14 cellular contexts compared by ENCODE assay signal in genomic region chr2:233048569-233049193, GRCh38. TPM values are rescaled to one million over a fixed set of nuclear protein-coding genes. Genes with fewer than 3 reads are reported as not detected.
"Had no signal": no experiment of that assay in that cellular context is flagged by ENCODE, and none has a peak within 500 bp of the region (broad histone marks: within the 10 kb centered on the region; RNA-seq: fewer than 3 reads in every experiment).

No MANE protein-coding gene starts in this region.

- H3K27me3 ChIP-seq: ascending aorta, right lobe of liver, testis had no signal

- H3K4me1 ChIP-seq: psoas muscle, testis had no signal

- H3K9me3 Mint-ChIP-seq: activated T-cell treated with anti-CD3 and anti-CD28 coated beads, Interleukin-2, amount 50 U/mL, for 72 hours; naive thymus-derived CD4-positive, alpha-beta T cell; stimulated activated naive CD8-positive, alpha-beta T cell treated with anti-CD3 and anti-CD28 coated beads, Interleukin-15, Interleukin-2, amounts not matched to agents 100 ng/mL and 50 ng/mL, for 24 hours had no signal

- H3K36me3 ChIP-seq: ascending aorta, right lobe of liver had no signal

- ATAC-seq: activated CD4-positive, CD25-positive, alpha-beta regulatory T cell treated with anti-CD3 and anti-CD28 coated beads, Interleukin-2, amount 50 U/mL, for 24 hours; activated T-cell treated with anti-CD3 and anti-CD28 coated beads, Interleukin-2, amount 50 U/mL, for 72 hours; psoas muscle; right lobe of liver had no signal

- DNase-seq: activated naive CD4-positive, alpha-beta T cell; activated T-cell treated with anti-CD3 and anti-CD28 coated beads, Interleukin-2, amount 50 U/mL, for 72 hours; effector CD8-positive, alpha-beta T cell; nucleus accumbens; psoas muscle; right lobe of liver; stimulated activated CD4-positive, alpha-beta T cell treated with anti-CD3 and anti-CD28 coated beads, Interleukin-12 subunit alpha, Interleukin-12 subunit beta, amount 100 ng/mL, for 4 hours; testis had no signal

- H3K27ac ChIP-seq: ascending aorta, psoas muscle, right lobe of liver, testis had no signal

- H3K36me3 Mint-ChIP-seq: naive thymus-derived CD4-positive, alpha-beta T cell had no signal

- H3K27me3 Mint-ChIP-seq: stimulated activated naive CD8-positive, alpha-beta T cell treated with anti-CD3 and anti-CD28 coated beads, Interleukin-15, Interleukin-2, amounts not matched to agents 100 ng/mL and 50 ng/mL, for 24 hours had no signal

- H3K4me3 Mint-ChIP-seq: activated T-cell treated with anti-CD3 and anti-CD28 coated beads, Interleukin-2, amount 50 U/mL, for 72 hours; naive thymus-derived CD4-positive, alpha-beta T cell; stimulated activated naive CD8-positive, alpha-beta T cell treated with anti-CD3 and anti-CD28 coated beads, Interleukin-15, Interleukin-2, amounts not matched to agents 100 ng/mL and 50 ng/mL, for 24 hours had no signal

- H3K9me3 ChIP-seq: ascending aorta, psoas muscle, right lobe of liver, testis had no signal

- H3K4me3 ChIP-seq: ascending aorta, psoas muscle, right lobe of liver, testis had no signal

RNA-seq across cellular contexts. Expression of gene NEU2, which starts 16.2 kb away (rescaled TPM):
- total RNA-seq: activated T-cell treated with anti-CD3 and anti-CD28 coated beads, Interleukin-2, amount 50 U/mL, for 72 hours; ascending aorta; naive thymus-derived CD4-positive, alpha-beta T cell; psoas muscle; right lobe of liver; T-helper 2 cell treated with Interferon-gamma antibody and Interleukin-4, amounts not matched to agents 100 ng/mL and 5 ng/mL, for 36 hours; testis; urinary bladder had no signal

RNA-seq across cellular contexts. Expression of gene NGEF, which starts 35.6 kb away (rescaled TPM):
- total RNA-seq: naive thymus-derived CD4-positive, alpha-beta T cell; T-helper 2 cell treated with Interferon-gamma antibody and Interleukin-4, amounts not matched to agents 100 ng/mL and 5 ng/mL, for 36 hours had no signal
